ENCODE assay signal across 19 cellular contexts in the genomic region with DNA sequence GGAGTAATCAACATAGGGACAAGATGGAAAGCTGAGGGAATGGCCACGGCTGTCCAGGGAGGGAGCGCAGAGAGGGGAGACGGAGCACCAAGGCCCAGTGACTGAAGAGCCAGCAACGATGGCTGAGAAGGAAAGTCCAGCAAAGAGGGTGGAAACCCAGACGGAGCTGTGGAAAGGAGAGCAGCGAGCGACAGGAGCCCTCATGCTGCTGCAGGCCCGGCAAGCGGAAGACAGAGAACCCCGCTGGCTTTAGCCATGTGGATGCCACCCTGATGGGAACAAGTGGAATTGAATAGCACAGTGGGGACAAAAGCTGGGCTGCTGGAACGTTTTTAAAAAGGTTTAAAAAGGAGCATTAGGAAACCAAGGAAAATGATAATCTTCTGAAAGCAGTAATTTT.
A peak's percentile ranks its signal among the peaks of the same experiment; 100 is the strongest.
DNase-seq lines count a peak whose midpoint lies in the region; ATAC-seq and TF ChIP-seq lines count a peak whose summit lies in the region.
"Had no signal": no experiment of that assay in that cellular context is flagged by ENCODE, and none has a peak within 500 bp of the region (broad histone marks: within the 10 kb centered on the region; RNA-seq: fewer than 3 reads in every experiment).

No MANE protein-coding gene starts in this region.

- 93 to 98% (median 96%) methylated on average over 11 of the region's 11 CpGs for WGBS in heart left ventricle, 4 donors
- WGBS in lower leg skin, 2 donors = 93 to 95% methylated on average over 11 of the region's 11 CpGs
- WGBS in tibial nerve, 2 donors = 92 to 93% methylated on average over 11 of the region's 11 CpGs

- no peaks in the 10 kb centered on the region for H3K9me3 Mint-ChIP-seq in stimulated activated effector memory CD8-positive, alpha-beta T cell treated with anti-CD3 and anti-CD28 coated beads, Interleukin-12 subunit alpha, Interleukin-12 subunit beta, amount 100 ng/mL, for 72 hours
- H3K9me3 Mint-ChIP-seq: CD8-positive, alpha-beta memory T cell had no signal

- no peak for TF ChIP-seq EP300 in tibial nerve (IDR thresholded peaks at IDR 0.05)

- no peak overlapping the region for H3K4me3 ChIP-seq in left ventricle myocardium inferior
- H3K4me3 ChIP-seq in heart left ventricle = no peak overlapping the region
- H3K4me3 ChIP-seq in lower leg skin (ENCODE audit: low read depth, poor library complexity, severe bottlenecking) = no peak overlapping the region
- no peak overlapping the region for H3K4me3 ChIP-seq in tibial nerve
- H3K4me3 ChIP-seq: GM23248, HAP-1 had no signal

- H3K4me1 ChIP-seq in left ventricle myocardium inferior (peaks cover 51% of the 10 kb centered on the region), heart left ventricle (peaks cover 0 to 32% (median 9%) of the 10 kb centered on the region in 12 donors), tibial nerve (peaks cover 0 to 12% (median 2%) of the 10 kb centered on the region in 4 donors)
- H3K4me1 ChIP-seq: BE2C, Caco-2, HAP-1 had no signal

- ATAC-seq in heart left ventricle (no peak), HG03159 (IDR thresholded peaks at IDR 0.05; ENCODE audit: unreplicated experiment) (no peak)
- no peak for ATAC-seq in stimulated activated effector memory CD8-positive, alpha-beta T cell treated with anti-CD3 and anti-CD28 coated beads, Interleukin-12 subunit alpha, Interleukin-12 subunit beta, amount 100 ng/mL, for 72 hours

- peak overlapping the region; percentile 7 for H3K27ac Mint-ChIP-seq in stimulated activated effector memory CD8-positive, alpha-beta T cell treated with anti-CD3 and anti-CD28 coated beads, Interleukin-12 subunit alpha, Interleukin-12 subunit beta, amount 100 ng/mL, for 72 hours
- H3K27ac Mint-ChIP-seq: CD8-positive, alpha-beta memory T cell had no signal

- H3K27me3 ChIP-seq in left ventricle myocardium inferior (ENCODE audit: low read depth) = no peaks in the 10 kb centered on the region
- no peaks in the 10 kb centered on the region for H3K27me3 ChIP-seq in heart left ventricle
- H3K27me3 ChIP-seq in tibial nerve = no peaks in the 10 kb centered on the region
- H3K27me3 ChIP-seq: BE2C had no signal

- H3K36me3 ChIP-seq in left ventricle myocardium inferior (no peaks in the 10 kb centered on the region), heart left ventricle (peaks cover 0 to 17% (median 0%) of the 10 kb centered on the region in 9 donors), tibial nerve (peaks cover 0 to 7% (median 0%) of the 10 kb centered on the region in 3 donors)
- H3K36me3 ChIP-seq: BE2C had no signal

- TF ChIP-seq CTCF in left ventricle myocardium inferior (IDR thresholded peaks at IDR 0.05; ENCODE audit: borderline replicate concordance) (no peak), heart left ventricle (IDR thresholded peaks at IDR 0.05) (no peak), lower leg skin (IDR thresholded peaks at IDR 0.05) (no peak), tibial nerve (IDR thresholded peaks at IDR 0.05) (no peak)

- H3K4me1 Mint-ChIP-seq in stimulated activated effector memory CD8-positive, alpha-beta T cell treated with anti-CD3 and anti-CD28 coated beads, Interleukin-12 subunit alpha, Interleukin-12 subunit beta, amount 100 ng/mL, for 72 hours = peaks cover 5% of the 10 kb centered on the region

- H3K27ac ChIP-seq in left ventricle myocardium inferior (replicated peaks) = peak overlapping the region; percentile 7
- H3K27ac ChIP-seq in heart left ventricle = peak overlapping the region in 1 of 12 donors; percentile 37
- H3K27ac ChIP-seq in tibial nerve = no peak overlapping the region
- H3K27ac ChIP-seq: GM23248, HL-60 had no signal

- intact Hi-C loops in left ventricle myocardium inferior (cut with micrococcal nuclease) (no loop called here), heart left ventricle (cut with DNase I) (no loop called here), lower leg skin (cut with DNase I; ENCODE audit: low total_unique reads) (no loop called here)

- no peaks in the 10 kb centered on the region for H3K36me3 Mint-ChIP-seq in stimulated activated effector memory CD8-positive, alpha-beta T cell treated with anti-CD3 and anti-CD28 coated beads, Interleukin-12 subunit alpha, Interleukin-12 subunit beta, amount 100 ng/mL, for 72 hours
- H3K36me3 Mint-ChIP-seq: CD4-positive, CD25-positive, alpha-beta regulatory T cell had no signal

- DNase-seq in left ventricle myocardium inferior (no peak), heart left ventricle (no peak), ecto neural progenitor cell (ENCODE audit: low spot score) (peak; percentile 32), lower leg skin (ENCODE audit: low spot score in 2 of 2) (peak; percentile 7 to 54), tibial nerve (ENCODE audit: low spot score in 2 of 2) (no peak)
- no peak for DNase-seq in stimulated activated effector memory CD8-positive, alpha-beta T cell treated with anti-CD3 and anti-CD28 coated beads, Interleukin-12 subunit alpha, Interleukin-12 subunit beta, amount 100 ng/mL, for 72 hours (ENCODE audit: low spot score in 2 of 2)
- DNase-seq: ACHN; BE2C; C1 segment of cervical spinal cord; Caco-2; CD4-positive, CD25-positive, alpha-beta regulatory T cell; CD8-positive, alpha-beta memory T cell; DMS153; DMS79; GDM1; GM23248 had no signal

- TF ChIP-seq POLR2A in heart left ventricle (IDR thresholded peaks at IDR 0.05) (no peak), lower leg skin (IDR thresholded peaks at IDR 0.05) (no peak), tibial nerve (IDR thresholded peaks at IDR 0.05) (no peak)

- H3K4me3 Mint-ChIP-seq in stimulated activated effector memory CD8-positive, alpha-beta T cell treated with anti-CD3 and anti-CD28 coated beads, Interleukin-12 subunit alpha, Interleukin-12 subunit beta, amount 100 ng/mL, for 72 hours = no peak overlapping the region
- H3K4me3 Mint-ChIP-seq: CD4-positive, CD25-positive, alpha-beta regulatory T cell; CD8-positive, alpha-beta memory T cell had no signal

- H3K9me3 ChIP-seq in left ventricle myocardium inferior (replicated peaks) (no peaks in the 10 kb centered on the region), heart left ventricle (no peaks in the 10 kb centered on the region), tibial nerve (no peaks in the 10 kb centered on the region)
- H3K9me3 ChIP-seq: BE2C, Caco-2, HAP-1 had no signal

Comparison
In these comparisons a context has a peak if more than half of its experiments do, and no peak if none do; other contexts are left out.
1. DNase-seq: peak in ecto neural progenitor cell (single experiment) and lower leg skin (2 of 2); none in left ventricle myocardium inferior (single experiment), heart left ventricle (0 of 5), stimulated activated effector memory CD8-positive, alpha-beta T cell treated with anti-CD3 and anti-CD28 coated beads, Interleukin-12 subunit alpha, Interleukin-12 subunit beta, amount 100 ng/mL, for 72 hours (0 of 2) and tibial nerve (0 of 2).